8 cellular contexts compared by ENCODE assay signal in the genomic region with DNA sequence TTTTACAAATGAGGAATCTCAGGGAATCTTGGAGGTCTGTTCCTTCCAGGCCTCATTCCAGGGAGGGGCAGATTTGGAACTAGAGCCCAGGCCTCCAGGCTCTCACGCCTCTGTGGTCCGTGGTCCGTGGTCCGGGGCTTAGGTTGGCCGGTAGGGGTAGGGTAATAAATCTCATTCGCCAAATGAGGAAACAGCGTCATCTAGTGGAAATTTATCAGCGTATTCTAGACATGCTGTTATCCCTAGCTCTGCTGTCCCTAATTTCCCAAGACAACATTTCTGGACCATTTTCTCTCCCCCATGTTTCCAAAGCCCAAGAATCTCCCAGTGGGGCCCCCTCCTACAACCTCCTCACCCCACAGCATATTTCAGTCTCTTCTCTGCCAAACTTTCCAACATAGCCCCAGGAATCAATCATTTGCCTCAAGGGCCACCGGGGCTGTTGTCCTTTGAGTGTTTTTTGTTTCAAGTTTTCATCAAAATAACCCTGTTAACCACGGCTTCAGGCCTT.
A peak's percentile ranks its signal among the peaks of the same experiment; 100 is the strongest.
DNase-seq lines count a peak whose midpoint lies in the region; ATAC-seq, FAIRE-seq and TF ChIP-seq lines count a peak whose summit lies in the region.

No MANE protein-coding gene starts in this region.

- H3K27ac ChIP-seq in AG04450 (ENCODE audit: low read depth, low read length), result no peak overlapping the region
- no peak overlapping the region for H3K27ac ChIP-seq in coronary artery
- H3K27ac ChIP-seq in HepG2 (ENCODE audit: extremely low read length, insufficient read depth, low read length), result no peak overlapping the region

- no TSS peak for BruUV-seq in HepG2 (replicated peaks; lab: Mats Ljungman, UMichigan)

- H3K36me3 ChIP-seq in HepG2 (replicated peaks in 1 of 2; ENCODE audit: control insufficient read depth in 1 of 2, insufficient read depth in 2 of 2, low read length in 2 of 2), result no peaks in the 10 kb centered on the region

- TF ChIP-seq CTCF in AG04450 (IDR thresholded peaks at IDR 0.05; ENCODE audit: low read depth, low read length) (peak; percentile 95), GM13976 (IDR thresholded peaks at IDR 0.05; ENCODE audit: borderline replicate concordance, control extremely low read depth, extremely low read depth, insufficient read depth, missing control alignments) (peak; percentile 61), coronary artery (IDR thresholded peaks at IDR 0.05) (peak; percentile 62), HepG2 (CRISPR knock-in tag; IDR thresholded peaks at IDR 0.05) (peak; percentile 86)

- TF ChIP-seq POLR2A in HepG2 (IDR thresholded peaks at IDR 0.05; ENCODE audit: insufficient read depth in 1 of 2, low read depth in 2 of 2, low read length in 2 of 2), result no peak

- no peaks in the 10 kb centered on the region for H3K27me3 ChIP-seq in AG04450 (ENCODE audit: control insufficient read depth, insufficient read depth, low read length)
- peaks cover 2 to 10% of the 10 kb centered on the region in 2 experiments; a peak in 2 of 5 replicates for H3K27me3 ChIP-seq in HepG2 (ENCODE audit: control insufficient read depth in 1 of 2, insufficient read depth in 2 of 2, low read length in 2 of 2)

- H2AFZ ChIP-seq in HepG2 (ENCODE audit: low read length), result no peak overlapping the region

- no peak overlapping the region for H3K27ac Mint-ChIP-seq in stimulated activated effector memory CD8-positive, alpha-beta T cell treated with anti-CD3 and anti-CD28 coated beads, Interleukin-12 subunit alpha, Interleukin-12 subunit beta, amount 100 ng/mL, for 72 hours

- in situ Hi-C loops in GM13976 (cut with MboI; ENCODE audit: low sequenced_read_pairs, unreplicated experiment) (no loop called here), HepG2 (cut with HindIII; ENCODE audit: extremely low pct_ligation_motif_present, low pct_unique_long_range_greater_than_20kb) (loop anchor here (5.0 to 10.0 kb wide), 2 partner anchors 666 to 698 kb away; no protein-coding TSS in a partner anchor)

- H3K4me3 ChIP-seq in AG04450 (ENCODE audit: low read depth, low read length) (no peak overlapping the region), coronary artery (no peak overlapping the region), HepG2 (replicated peaks in 1 of 3; ENCODE audit: insufficient read depth in 1 of 3, low read depth in 2 of 3, low read length in 3 of 3) (no peak overlapping the region)

- whole genome bisulfite sequencing in HepG2 (ENCODE audit: low lambda C conversion rate), result 11% methylated on average over 10 of the region's 10 CpGs

- H3K9me3 Mint-ChIP-seq in stimulated activated effector memory CD8-positive, alpha-beta T cell treated with anti-CD3 and anti-CD28 coated beads, Interleukin-12 subunit alpha, Interleukin-12 subunit beta, amount 100 ng/mL, for 72 hours, result no peaks in the 10 kb centered on the region

- DNase-seq in AG04450 (ENCODE audit: low read depth, low spot score), result peak; percentile 66
- DNase-seq in GM13976 (ENCODE audit: low spot score), result peak; percentile 68
- peak; percentile 76 for DNase-seq in NCI-H1694 (lab: John Stamatoyannopoulos, UW)
- DNase-seq in T-helper 1 cell, result peak in 3 of 5 donors; percentile 13 to 55 (median 27)
- DNase-seq in coronary artery (ENCODE audit: low spot score), result no peak
- peak; percentile 82 for DNase-seq in HepG2 (ENCODE audit: low spot score)
- peak; percentile 5 to 55 for DNase-seq in stimulated activated effector memory CD8-positive, alpha-beta T cell treated with anti-CD3 and anti-CD28 coated beads, Interleukin-12 subunit alpha, Interleukin-12 subunit beta, amount 100 ng/mL, for 72 hours (ENCODE audit: low spot score in 2 of 2)

- H3K9me3 ChIP-seq in AG04450 (ENCODE audit: control insufficient read depth, insufficient read depth, low read length) (peaks cover 10% of the 10 kb centered on the region), HepG2 (ENCODE audit: low read length) (no peaks in the 10 kb centered on the region)

- CTCF ChIA-PET in AG04450 (lab: Charles Lee), result interaction anchor here (0.6 to 3.8 kb wide), 23 partner anchors 9 to 759 kb away, joined by 3 to 40 read pairs (median 6); no protein-coding TSS in a partner anchor
- CTCF ChIA-PET in HepG2 (lab: Yijun Ruan, JAX; ENCODE audit: low intra/inter-chr PET ratio, low total read pairs), result interaction anchor here (1.1 to 3.1 kb wide), 7 partner anchors 117 to 711 kb away, joined by 3 to 65 read pairs (median 18); no protein-coding TSS in a partner anchor

- POLR2A ChIA-PET in AG04450 (lab: Yijun Ruan, JAX), result interaction anchor here (0.5 to 1.5 kb wide), 7 partner anchors 38 to 649 kb away, joined by 3 to 11 read pairs (median 4); no protein-coding TSS in a partner anchor
- POLR2A ChIA-PET in HepG2 (lab: Yijun Ruan, JAX), result interaction anchor here (0.7 kb wide), 1 partner anchor 649 kb away, joined by 3 read pairs; no protein-coding TSS in a partner anchor

- no peaks in the 10 kb centered on the region for H3K36me3 Mint-ChIP-seq in stimulated activated effector memory CD8-positive, alpha-beta T cell treated with anti-CD3 and anti-CD28 coated beads, Interleukin-12 subunit alpha, Interleukin-12 subunit beta, amount 100 ng/mL, for 72 hours

- H3K4me1 Mint-ChIP-seq in stimulated activated effector memory CD8-positive, alpha-beta T cell treated with anti-CD3 and anti-CD28 coated beads, Interleukin-12 subunit alpha, Interleukin-12 subunit beta, amount 100 ng/mL, for 72 hours, result no peaks in the 10 kb centered on the region

- peak; percentile 97 for TF ChIP-seq RAD21 in HepG2 (CRISPR knock-in tag; IDR thresholded peaks at IDR 0.05)

- peak; percentile 68 for ATAC-seq in HG02943 (IDR thresholded peaks at IDR 0.05; ENCODE audit: low read depth, unreplicated experiment)
- ATAC-seq in HepG2, result peak; percentile 100
- ATAC-seq in stimulated activated effector memory CD8-positive, alpha-beta T cell treated with anti-CD3 and anti-CD28 coated beads, Interleukin-12 subunit alpha, Interleukin-12 subunit beta, amount 100 ng/mL, for 72 hours, result peak; percentile 84

- H3K79me2 ChIP-seq in HepG2 (ENCODE audit: insufficient read depth, low read length), result no peaks in the 10 kb centered on the region

- no peak overlapping the region for H3K4me2 ChIP-seq in HepG2 (ENCODE audit: low read depth, low read length)

- intact Hi-C loops in HepG2 (cut with micrococcal nuclease; ENCODE audit: unreplicated experiment), result loop anchor here (1.0 to 5.0 kb wide), 7 partner anchors 60 to 901 kb away; no protein-coding TSS in a partner anchor

- H3K9ac ChIP-seq in HepG2 (ENCODE audit: insufficient read depth, low read depth, low read length), result no peak overlapping the region

- FAIRE-seq in HepG2 (lab: Jason Lieb, UNC), result peak; percentile 86

- no peak overlapping the region for H3K4me3 Mint-ChIP-seq in stimulated activated effector memory CD8-positive, alpha-beta T cell treated with anti-CD3 and anti-CD28 coated beads, Interleukin-12 subunit alpha, Interleukin-12 subunit beta, amount 100 ng/mL, for 72 hours

- no peaks in the 10 kb centered on the region for H3K4me1 ChIP-seq in HepG2 (ENCODE audit: insufficient read depth, low read length)

- TF ChIP-seq EP300 in HepG2 (IDR thresholded peaks at IDR 0.05; ENCODE audit: low read depth in 2 of 2, low read length in 2 of 2) (no peak), HepG2 (CRISPR knock-in tag; IDR thresholded peaks at IDR 0.05; ENCODE audit: borderline replicate concordance) (no peak)

- H4K20me1 ChIP-seq in HepG2 (ENCODE audit: insufficient read depth, low read length), result no peaks in the 10 kb centered on the region

TF ChIP-seq in HepG2, 621 proteins besides CTCF, POLR2A, EP300 and RAD21 (continues in another document):
- TF ChIP-seq, protein P1, sequence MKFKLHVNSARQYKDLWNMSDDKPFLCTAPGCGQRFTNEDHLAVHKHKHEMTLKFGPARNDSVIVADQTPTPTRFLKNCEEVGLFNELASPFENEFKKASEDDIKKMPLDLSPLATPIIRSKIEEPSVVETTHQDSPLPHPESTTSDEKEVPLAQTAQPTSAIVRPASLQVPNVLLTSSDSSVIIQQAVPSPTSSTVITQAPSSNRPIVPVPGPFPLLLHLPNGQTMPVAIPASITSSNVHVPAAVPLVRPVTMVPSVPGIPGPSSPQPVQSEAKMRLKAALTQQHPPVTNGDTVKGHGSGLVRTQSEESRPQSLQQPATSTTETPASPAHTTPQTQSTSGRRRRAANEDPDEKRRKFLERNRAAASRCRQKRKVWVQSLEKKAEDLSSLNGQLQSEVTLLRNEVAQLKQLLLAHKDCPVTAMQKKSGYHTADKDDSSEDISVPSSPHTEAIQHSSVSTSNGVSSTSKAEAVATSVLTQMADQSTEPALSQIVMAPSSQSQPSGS (CRISPR knock-in tag; IDR thresholded peaks at IDR 0.05), result peak; percentile 27; the same call in 1 of the 2 replicates
- no peak for TF ChIP-seq HNRNPK (IDR thresholded peaks at IDR 0.05; ENCODE audit: low read depth, low read length, poor library complexity, severe bottlenecking)
- 0 out of 2 replicates have a peak, but pooled peaks have one; percentile 17 for TF ChIP-seq THAP11 (CRISPR knock-in tag; IDR thresholded peaks at IDR 0.05)
- TF ChIP-seq NFKB2 (CRISPR knock-in tag; IDR thresholded peaks at IDR 0.05; ENCODE audit: borderline replicate concordance), result no peak
- TF ChIP-seq ZNF326 (CRISPR knock-in tag; IDR thresholded peaks at IDR 0.05; ENCODE audit: borderline replicate concordance), result no peak
- TF ChIP-seq ZNF30 (CRISPR knock-in tag; IDR thresholded peaks at IDR 0.05), result no peak
- TF ChIP-seq HOXA5 (CRISPR knock-in tag; IDR thresholded peaks at IDR 0.05), result peak; percentile 64; the same call in 1 of the 2 replicates
- TF ChIP-seq KLF16 (CRISPR knock-in tag; IDR thresholded peaks at IDR 0.05), result peak in 1 of 2 experiments; percentile 73; a peak in 2 of 4 replicates
- TF ChIP-seq CBX5 (CRISPR knock-in tag; IDR thresholded peaks at IDR 0.05; ENCODE audit: borderline replicate concordance), result peak; percentile 38; the same call in 1 of the 2 replicates
- TF ChIP-seq ZFP1 (CRISPR knock-in tag; IDR thresholded peaks at IDR 0.05), result peak; percentile 97; the same call in 1 of the 2 replicates
- TF ChIP-seq, protein P2, sequence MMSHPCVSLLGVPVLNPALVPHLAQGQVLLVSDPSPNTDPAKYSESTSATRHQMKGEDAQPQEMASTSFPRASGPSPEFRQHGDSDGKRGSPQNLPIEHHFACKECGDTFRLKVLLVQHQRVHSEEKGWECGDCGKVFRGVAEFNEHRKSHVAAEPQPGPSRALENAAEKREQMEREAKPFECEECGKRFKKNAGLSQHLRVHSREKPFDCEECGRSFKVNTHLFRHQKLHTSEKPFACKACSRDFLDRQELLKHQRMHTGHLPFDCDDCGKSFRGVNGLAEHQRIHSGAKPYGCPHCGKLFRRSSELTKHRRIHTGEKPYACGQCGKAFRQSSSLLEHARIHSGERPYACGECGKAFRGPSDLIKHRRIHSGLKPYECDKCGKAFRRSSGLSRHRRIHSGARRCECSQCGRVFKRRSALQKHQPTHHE (CRISPR knock-in tag; IDR thresholded peaks at IDR 0.05; ENCODE audit: borderline replicate concordance), result no peak
- TF ChIP-seq MIXL1 (CRISPR knock-in tag; IDR thresholded peaks at IDR 0.05), result peak; percentile 74
- TF ChIP-seq XRCC5 (optimal IDR thresholded peaks at IDR 0.05; ENCODE audit: low read length), result peak; percentile 64
